ENCODE assay signal across 9 cellular contexts in the genomic region with DNA sequence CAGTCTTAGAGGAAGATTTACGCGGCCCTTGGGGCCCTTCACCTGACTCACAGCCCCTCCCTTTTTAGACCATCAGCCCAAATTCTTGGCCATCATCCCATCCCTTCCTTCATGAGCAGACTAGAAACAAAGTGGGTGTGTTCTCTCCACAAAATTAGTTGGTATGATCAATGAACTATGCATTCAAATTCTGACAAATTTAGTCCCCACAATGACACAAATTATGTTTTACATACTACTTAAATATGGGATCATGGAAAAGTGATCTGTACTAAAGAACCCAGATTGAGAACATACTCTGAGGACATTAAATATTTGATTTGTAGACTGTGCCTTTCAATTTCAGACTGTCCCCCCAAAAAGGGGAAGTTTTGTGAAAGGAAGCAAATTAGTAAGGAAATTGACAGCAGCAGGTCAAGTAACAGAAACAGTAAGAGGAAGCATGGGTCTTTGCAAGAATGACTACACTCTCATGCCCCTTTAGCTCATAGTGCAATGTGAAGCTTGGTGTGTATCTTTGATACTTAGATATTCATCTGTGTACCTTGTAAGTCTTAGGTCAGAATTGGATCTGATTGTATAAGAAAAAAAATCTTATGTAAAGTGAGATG. TPM values are rescaled to one million over a fixed set of nuclear protein-coding genes. Genes with fewer than 3 reads are reported as not detected.
A peak's percentile ranks its signal among the peaks of the same experiment; 100 is the strongest.
DNase-seq lines count a peak whose midpoint lies in the region; ATAC-seq and TF ChIP-seq lines count a peak whose summit lies in the region.
"Had no signal": no experiment of that assay in that cellular context is flagged by ENCODE, and none has a peak within 500 bp of the region (broad histone marks: within the 10 kb centered on the region; RNA-seq: fewer than 3 reads in every experiment).

No MANE protein-coding gene starts in this region.

- no peaks in the 10 kb centered on the region; the same call in 1 of the 2 replicates for H3K4me1 ChIP-seq in Caco-2

- ATAC-seq in GM19397 (IDR thresholded peaks at IDR 0.05; ENCODE audit: unreplicated experiment) (peak; percentile 20), HG03354 (IDR thresholded peaks at IDR 0.05; ENCODE audit: poor library complexity, severe bottlenecking, unreplicated experiment) (peak; percentile 44)

- no peak overlapping the region for H3K4me3 Mint-ChIP-seq in activated naive CD8-positive, alpha-beta T cell
- no peak overlapping the region for H3K4me3 Mint-ChIP-seq in Caco-2 (ENCODE audit: unreplicated experiment)

- no peak overlapping the region for H3K4me3 ChIP-seq in Caco-2 (ENCODE audit: low read depth, low read length)

- no peaks in the 10 kb centered on the region for H3K9me3 Mint-ChIP-seq in activated naive CD8-positive, alpha-beta T cell (ENCODE audit: low read depth)
- H3K9me3 Mint-ChIP-seq in Caco-2 (ENCODE audit: unreplicated experiment): no peaks in the 10 kb centered on the region

- CTCF ChIA-PET in Caco-2 (lab: Charles Lee): no interaction called here

- H3K4me1 Mint-ChIP-seq in activated naive CD8-positive, alpha-beta T cell (ENCODE audit: low read depth): peaks cover 41% of the 10 kb centered on the region
- no peaks in the 10 kb centered on the region for H3K4me1 Mint-ChIP-seq in Caco-2 (ENCODE audit: low read depth, unreplicated experiment)

- TF ChIP-seq CTCF in Caco-2 (IDR thresholded peaks at IDR 0.05; ENCODE audit: insufficient read depth in 1 of 2, low read depth in 1 of 2, low read length in 1 of 2, severe bottlenecking in 1 of 2, unreplicated experiment in 1 of 2): no peak

- no peaks in the 10 kb centered on the region for H3K9me3 ChIP-seq in Caco-2

- POLR2A ChIA-PET in Caco-2 (lab: Charles Lee): no interaction called here

- no TSS peak for BruUV-seq in Caco-2 (replicated peaks; lab: Mats Ljungman, UMichigan)

- peak; percentile 45 for DNase-seq in Ammon's horn (ENCODE audit: low spot score)
- DNase-seq in T1000 (lab: John Stamatoyannopoulos, UW): no peak
- no peak for DNase-seq in activated CD4-positive, alpha-beta T cell treated with anti-CD3 and anti-CD28 coated beads, Interleukin-2, amount 50 U/mL, for 1 hour
- DNase-seq in stimulated activated naive CD4-positive, alpha-beta T cell treated with Interleukin-2 at 50 U/mL for 16 hours (lab: John Stamatoyannopoulos, UW): no peak
- DNase-seq in Caco-2: no peak
- DNase-seq: activated effector memory CD4-positive, alpha-beta T cell treated with anti-CD3 and anti-CD28 coated beads, Interleukin-2, amount 50 U/mL, for 16 hours had no signal

- H3K27me3 Mint-ChIP-seq in activated naive CD8-positive, alpha-beta T cell: no peaks in the 10 kb centered on the region
- no peaks in the 10 kb centered on the region for H3K27me3 Mint-ChIP-seq in Caco-2 (ENCODE audit: insufficient read depth, unreplicated experiment)

- peak overlapping the region; percentile 37 for H3K27ac Mint-ChIP-seq in activated naive CD8-positive, alpha-beta T cell
- no peak overlapping the region for H3K27ac Mint-ChIP-seq in Caco-2 (ENCODE audit: unreplicated experiment)

- no peaks in the 10 kb centered on the region for H3K27me3 ChIP-seq in Caco-2 (replicated peaks; ENCODE audit: control insufficient read depth, insufficient read depth, low read length)

- no peaks in the 10 kb centered on the region for H3K36me3 Mint-ChIP-seq in activated naive CD8-positive, alpha-beta T cell
- peaks cover 8% of the 10 kb centered on the region for H3K36me3 Mint-ChIP-seq in Caco-2 (ENCODE audit: insufficient read depth, unreplicated experiment)

- intact Hi-C loops in Caco-2 (cut with micrococcal nuclease; ENCODE audit: unreplicated experiment): no loop called here

- H3K36me3 ChIP-seq in Caco-2 (ENCODE audit: control insufficient read depth, insufficient read depth, low read length): no peaks in the 10 kb centered on the region

RNA-seq across cellular contexts. Expression of a gene that starts 2.2 kb away (rescaled TPM):
- 8.4 and 9.3 TPM in 2 replicates for total RNA-seq in Caco-2 (2022)
